11 cellular contexts compared by ENCODE assay signal in genomic region chr4:159884989-159885388, GRCh38.
"Had no signal": no experiment of that assay in that cellular context is flagged by ENCODE, and none has a peak within 500 bp of the region (broad histone marks: within the 10 kb centered on the region; RNA-seq: fewer than 3 reads in every experiment).

No MANE protein-coding gene starts in this region.

- H3K36me3 ChIP-seq: HAP-1 had no signal

- H3K9ac ChIP-seq: GM23248 had no signal

- DNase-seq: GM23248, GOT3, H7, H9, HCEC 1CT, HFFc6 had no signal

- H3K4me3 ChIP-seq: GM23248, GM23338, HAP-1 had no signal

- H3K9me3 ChIP-seq: HAP-1 had no signal

- H3K4me1 ChIP-seq: HAP-1 had no signal

- H3K4me2 ChIP-seq: GM23338 had no signal

- ATAC-seq: GM23338, HCT116 had no signal

- H3K27ac ChIP-seq: GM23248 had no signal

- FAIRE-seq: H1, H54 had no signal

- H2AFZ ChIP-seq: GM23248, GM23338 had no signal
